Comparison of ENCODE assay signal across 1 cellular context in genomic region chr2:155815851-155816250, GRCh38.
TF ChIP-seq lines count a peak whose summit lies in the region.

No MANE protein-coding gene starts in this region.

TF ChIP-seq in GM23338, 12 proteins besides CTCF, POLR2A, EP300 and RAD21 (continued from another document):
- TF ChIP-seq REST (IDR thresholded peaks at IDR 0.05; ENCODE audit: unreplicated experiment) (no peak), EZH2phosphoT487 (IDR thresholded peaks at IDR 0.05; ENCODE audit: unreplicated experiment) (no peak)
